Comparison of ENCODE assay signal across 8 cellular contexts in genomic region chr5:180831139-180832080, GRCh38. TPM values are rescaled to one million over a fixed set of nuclear protein-coding genes. Genes with fewer than 3 reads are reported as not detected.
DNase-seq lines count a peak whose midpoint lies in the region; ATAC-seq and TF ChIP-seq lines count a peak whose summit lies in the region.

No MANE protein-coding gene starts in this region.

- H3K36me3 Mint-ChIP-seq in activated naive CD8-positive, alpha-beta T cell: peaks cover 9% of the 10 kb centered on the region

- H3K27me3 Mint-ChIP-seq in activated naive CD8-positive, alpha-beta T cell: no peaks in the 10 kb centered on the region

- H2AFZ ChIP-seq in SK-N-SH (ENCODE audit: low read depth): peak overlapping the region; percentile 93

- peak; percentile 71 for ATAC-seq in GM21447 (IDR thresholded peaks at IDR 0.05; ENCODE audit: unreplicated experiment)

- intact Hi-C loops in ovary (cut with DNase I): loop anchor here in 1 of 4 donors (5.0 kb wide), 1 partner anchor 44 kb away; no protein-coding TSS in a partner anchor

- H3K4me3 Mint-ChIP-seq in activated naive CD8-positive, alpha-beta T cell: peak overlapping the region; percentile 97

- H3K79me2 ChIP-seq in SK-N-SH (ENCODE audit: insufficient read depth): peaks cover 12% of the 10 kb centered on the region; the same call in 1 of the 2 replicates

- H3K4me2 ChIP-seq in SK-N-SH: peak overlapping the region; percentile 94

- no peak for TF ChIP-seq CTCF in SK-N-SH (IDR thresholded peaks at IDR 0.05)
- TF ChIP-seq CTCF in ovary (IDR thresholded peaks at IDR 0.05): peak; percentile 14 to 43 (median 31)

- no peaks in the 10 kb centered on the region for H3K9me3 Mint-ChIP-seq in activated naive CD8-positive, alpha-beta T cell (ENCODE audit: low read depth)

- 5% methylated on average over 28 of the region's 80 CpGs for WGBS in SK-N-SH (ENCODE audit: low lambda C conversion rate)
- WGBS in ovary, 3 donors: 0 to 2% (median 1%) methylated on average over 74 to 80 of the region's 80 CpGs
- WGBS in thymus: 2% methylated on average over 80 of the region's 80 CpGs

- peak overlapping the region; percentile 86 for H3K9ac ChIP-seq in HUES48 (ENCODE audit: low read depth, low read length)
- peak overlapping the region; percentile 90 for H3K9ac ChIP-seq in SK-N-SH

- CTCF ChIA-PET in SK-N-SH (lab: Yijun Ruan, JAX): interaction anchor here (0.6 to 1.5 kb wide), 8 partner anchors 10 to 47 kb away, joined by 3 to 5 read pairs (median 4); partner anchors contain the start of gene ZFP62

- H3K36me3 ChIP-seq in HUES48 (ENCODE audit: control insufficient read depth, insufficient read depth, low read length): no peaks in the 10 kb centered on the region
- peaks cover 10 to 17% of the 10 kb centered on the region in 2 experiments for H3K36me3 ChIP-seq in SK-N-SH (replicated peaks in 1 of 2; ENCODE audit: control insufficient read depth in 1 of 2, insufficient read depth in 2 of 2, low read length in 1 of 2)
- H3K36me3 ChIP-seq in ovary: no peaks in the 10 kb centered on the region
- H3K36me3 ChIP-seq in thymus (ENCODE audit: control insufficient read depth, insufficient read depth): peaks cover 20% of the 10 kb centered on the region

- peaks cover 58% of the 10 kb centered on the region for H3K4me1 Mint-ChIP-seq in activated naive CD8-positive, alpha-beta T cell (ENCODE audit: low read depth)

- H3K27me3 ChIP-seq in HUES48 (ENCODE audit: control insufficient read depth, insufficient read depth, low read length) (peaks cover 39% of the 10 kb centered on the region), SK-N-SH (ENCODE audit: insufficient read depth) (no peaks in the 10 kb centered on the region), ovary (no peaks in the 10 kb centered on the region), thymus (ENCODE audit: control insufficient read depth, insufficient read depth) (no peaks in the 10 kb centered on the region)

- peak overlapping the region; percentile 70 for H3K4me3 ChIP-seq in HUES48 (ENCODE audit: low read depth, low read length)
- peak overlapping the region; percentile 78 to 87 for H3K4me3 ChIP-seq in SK-N-SH (ENCODE audit: low read depth in 2 of 2, low read length in 1 of 2)
- peak overlapping the region; percentile 87 for H3K4me3 ChIP-seq in ovary
- H3K4me3 ChIP-seq in thymus (ENCODE audit: low read length): peak overlapping the region; percentile 74

- H3K4me1 ChIP-seq in HUES48 (ENCODE audit: control insufficient read depth, insufficient read depth, low read length): peaks cover 5% of the 10 kb centered on the region; the same call in 1 of the 2 replicates
- peaks cover 0 to 18% of the 10 kb centered on the region in 2 experiments; a peak in 1 of 4 replicates for H3K4me1 ChIP-seq in SK-N-SH (ENCODE audit: control insufficient read depth in 1 of 2, insufficient read depth in 2 of 2, low read depth in 1 of 2, low read length in 1 of 2)
- peaks cover 5% of the 10 kb centered on the region for H3K4me1 ChIP-seq in ovary (ENCODE audit: insufficient read depth)
- peaks cover 17% of the 10 kb centered on the region for H3K4me1 ChIP-seq in thymus (ENCODE audit: control insufficient read depth, insufficient read depth, low read length)

- H4K20me1 ChIP-seq in SK-N-SH (ENCODE audit: insufficient read depth): no peaks in the 10 kb centered on the region

- TF ChIP-seq EP300 in SK-N-SH (IDR thresholded peaks at IDR 0.05; ENCODE audit: borderline replicate concordance in 1 of 2, low read depth in 1 of 2, low read length in 1 of 2) (0 out of 4 replicates have a peak, but pooled peaks of 1 of the 2 experiments have one; percentile 7), ovary (IDR thresholded peaks at IDR 0.05) (no peak)

- peak; percentile 79 for TF ChIP-seq POLR2A in ovary (IDR thresholded peaks at IDR 0.05)

- H3K9me2 ChIP-seq in SK-N-SH: no peaks in the 10 kb centered on the region

- H3K27ac ChIP-seq in HUES48 (ENCODE audit: low read depth, low read length) (peak overlapping the region; percentile 78), SK-N-SH (ENCODE audit: low read depth in 2 of 2, low read length in 1 of 2) (peak overlapping the region; percentile 70 to 88), ovary (peak overlapping the region; percentile 93 to 98), thymus (ENCODE audit: low read depth) (peak overlapping the region; percentile 90)

- TF ChIP-seq RAD21 in SK-N-SH (IDR thresholded peaks at IDR 0.05; ENCODE audit: low read length): no peak

- POLR2A ChIA-PET in SK-N-SH (lab: Yijun Ruan, JAX): interaction anchor here (1.2 to 1.6 kb wide), 3 partner anchors 8 to 29 kb away, joined by 4 to 10 read pairs (median 9); partner anchors contain the start of gene ZFP62

- H3K27ac Mint-ChIP-seq in activated naive CD8-positive, alpha-beta T cell: peak overlapping the region; percentile 98

- peak; percentile 75 for DNase-seq in EH (ENCODE audit: low read depth)
- DNase-seq in SK-N-SH: peak; percentile 95
- peak; percentile 61 for DNase-seq in glomerular visceral epithelial cell (ENCODE audit: extremely low spot score)
- peak; percentile 86 to 92 (median 89) for DNase-seq in ovary

- H3F3A ChIP-seq in SK-N-SH (replicated peaks; ENCODE audit: insufficient read depth): peaks cover 8% of the 10 kb centered on the region

- peaks cover 9% of the 10 kb centered on the region for H3K9me3 ChIP-seq in HUES48 (ENCODE audit: control insufficient read depth, insufficient read depth, low read length)
- no peaks in the 10 kb centered on the region; the same call in 1 of the 2 replicates for H3K9me3 ChIP-seq in SK-N-SH
- H3K9me3 ChIP-seq in ovary: no peaks in the 10 kb centered on the region
- H3K9me3 ChIP-seq in thymus (ENCODE audit: control insufficient read depth): no peaks in the 10 kb centered on the region

TF ChIP-seq in SK-N-SH, 30 proteins besides CTCF, POLR2A, EP300 and RAD21 (continues in another document):
- TF ChIP-seq RCOR1 (IDR thresholded peaks at IDR 0.05; ENCODE audit: low read length) (no peak), EZH2phosphoT487 (IDR thresholded peaks at IDR 0.05; ENCODE audit: borderline replicate concordance, low read depth) (no peak), TCF12 (IDR thresholded peaks at IDR 0.05) (no peak), GATA2 (CRISPR knock-in tag; IDR thresholded peaks at IDR 0.05) (no peak), RFX5 (IDR thresholded peaks at IDR 0.05; ENCODE audit: low read length) (no peak), MXI1 (IDR thresholded peaks at IDR 0.05; ENCODE audit: low read depth, low read length) (peak; percentile 70), REST (IDR thresholded peaks at IDR 0.05; ENCODE audit: low read depth, low read length) (0 out of 2 replicates have a peak, but pooled peaks have one; percentile 7), MEF2A (IDR thresholded peaks at IDR 0.05; ENCODE audit: borderline replicate concordance, low read depth) (no peak), JUND (IDR thresholded peaks at IDR 0.05) (no peak), CHD2 (IDR thresholded peaks at IDR 0.05; ENCODE audit: low read length, partially characterized antibody) (peak; percentile 68)
- TF ChIP-seq, protein P1, sequence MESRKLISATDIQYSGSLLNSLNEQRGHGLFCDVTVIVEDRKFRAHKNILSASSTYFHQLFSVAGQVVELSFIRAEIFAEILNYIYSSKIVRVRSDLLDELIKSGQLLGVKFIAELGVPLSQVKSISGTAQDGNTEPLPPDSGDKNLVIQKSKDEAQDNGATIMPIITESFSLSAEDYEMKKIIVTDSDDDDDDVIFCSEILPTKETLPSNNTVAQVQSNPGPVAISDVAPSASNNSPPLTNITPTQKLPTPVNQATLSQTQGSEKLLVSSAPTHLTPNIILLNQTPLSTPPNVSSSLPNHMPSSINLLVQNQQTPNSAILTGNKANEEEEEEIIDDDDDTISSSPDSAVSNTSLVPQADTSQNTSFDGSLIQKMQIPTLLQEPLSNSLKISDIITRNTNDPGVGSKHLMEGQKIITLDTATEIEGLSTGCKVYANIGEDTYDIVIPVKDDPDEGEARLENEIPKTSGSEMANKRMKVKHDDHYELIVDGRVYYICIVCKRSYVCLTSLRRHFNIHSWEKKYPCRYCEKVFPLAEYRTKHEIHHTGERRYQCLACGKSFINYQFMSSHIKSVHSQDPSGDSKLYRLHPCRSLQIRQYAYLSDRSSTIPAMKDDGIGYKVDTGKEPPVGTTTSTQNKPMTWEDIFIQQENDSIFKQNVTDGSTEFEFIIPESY (IDR thresholded peaks at IDR 0.05; ENCODE audit: borderline replicate concordance, low read depth): 0 out of 2 replicates have a peak, but pooled peaks have one; percentile 39

RNA-seq across cellular contexts. Expression of gene MGAT1, which starts 28.8 kb away (rescaled TPM):
- polyA plus RNA-seq in SK-N-SH (2012; rRNA removed) (47.3 and 55.8 TPM in 2 replicates), ovary (100 to 1,000 TPM in 1 of 2 donors, 10 to 100 TPM in 1; 66.6 to 128 TPM), thymus (129 TPM)
- polyA plus RNA-seq in SK-N-SH (2012; cell fraction: cytosol; rRNA removed): 27.7 and 43.1 TPM in 2 replicates
- polyA plus RNA-seq in SK-N-SH (2012; cell fraction: nucleus; rRNA removed): 56.3 and 60.6 TPM in 2 replicates
- total RNA-seq in ovary: 100 to 1,000 TPM in 5 of 7 donors, 10 to 100 TPM in 2; 84.0 to 154 (median 131) TPM

RNA-seq across cellular contexts. Expression of gene ZFP62, which starts 29.7 kb away (rescaled TPM):
- polyA plus RNA-seq in SK-N-SH (2012; rRNA removed) (6.0 and 9.0 TPM in 2 replicates), ovary (10 to 100 TPM; 23.2 to 36.3 TPM), thymus (48.6 TPM)
- polyA plus RNA-seq in SK-N-SH (2012; cell fraction: cytosol; rRNA removed): 7.5 and 10.4 TPM in 2 replicates
- polyA plus RNA-seq in SK-N-SH (2012; cell fraction: nucleus; rRNA removed): 10.3 and 22.5 TPM in 2 replicates
- total RNA-seq in ovary: 10 to 100 TPM; 22.7 to 47.8 (median 33.8) TPM

Comparison
In these comparisons a context has a peak if more than half of its experiments do, and no peak if none do; other contexts are left out.
1. Peak in every context shown above with its lines: DNase-seq, ATAC-seq, H3K4me3 ChIP-seq and H3K27ac ChIP-seq.